Comparison of ENCODE assay signal across 17 cellular contexts in the genomic region with DNA sequence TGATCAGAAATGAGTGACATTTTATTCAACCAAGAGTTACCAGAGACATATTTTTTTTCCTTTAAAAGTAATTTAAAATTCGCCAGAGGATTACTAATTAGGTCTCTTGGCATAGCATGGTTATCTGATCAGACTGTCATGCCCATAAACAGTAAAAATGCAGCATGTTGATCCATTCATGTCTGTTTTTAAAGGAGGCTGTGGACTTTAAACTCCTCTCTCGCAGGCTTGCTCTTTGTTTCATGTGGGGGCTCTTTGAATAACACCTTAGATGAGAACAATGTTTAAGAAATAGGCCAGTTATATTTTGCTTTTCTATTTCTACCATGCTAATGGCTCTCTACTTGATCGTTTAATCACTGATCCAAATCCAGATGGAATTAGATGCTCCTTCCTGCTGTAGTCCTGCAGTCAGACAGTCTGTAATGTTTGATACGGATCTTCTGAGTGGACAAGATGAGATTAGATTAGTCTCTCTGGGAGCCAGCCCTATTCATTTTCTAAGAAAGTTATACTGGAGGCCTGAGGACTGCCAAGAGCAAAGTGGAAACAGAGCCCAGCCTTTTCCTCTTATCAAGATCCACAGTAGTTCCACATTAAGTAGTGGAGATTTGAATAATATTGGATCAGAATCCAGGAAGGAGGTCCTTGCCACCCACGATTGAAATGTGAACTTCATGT.
DNase-seq lines count a peak whose midpoint lies in the region; ATAC-seq, FAIRE-seq and TF ChIP-seq lines count a peak whose summit lies in the region.
"Had no signal": no experiment of that assay in that cellular context is flagged by ENCODE, and none has a peak within 500 bp of the region (broad histone marks: within the 10 kb centered on the region; RNA-seq: fewer than 3 reads in every experiment).

No MANE protein-coding gene starts in this region.

- WGBS in HepG2 (ENCODE audit: low lambda C conversion rate), result 43% methylated on average over 5 of the region's 5 CpGs
- WGBS in right lobe of liver (ENCODE audit: insufficient coverage, low coverage, low lambda C conversion rate, missing lambda C conversion rate), result 76% methylated on average over 5 of the region's 5 CpGs
- WGBS in SK-N-SH (ENCODE audit: low lambda C conversion rate), result 15% methylated on average over 5 of the region's 5 CpGs
- WGBS in smooth muscle cell (ENCODE audit: low lambda C conversion rate), result 63% methylated on average over 5 of the region's 5 CpGs

- H3K27ac ChIP-seq in HepG2 (ENCODE audit: extremely low read length, insufficient read depth, low read length) (peak overlapping the region; percentile 30), right lobe of liver (no peak overlapping the region), SK-N-SH (ENCODE audit: low read depth in 2 of 2, low read length in 1 of 2) (peak overlapping the region; percentile 50 to 54; a peak in 3 of 4 replicates), smooth muscle cell (ENCODE audit: low read depth) (peak overlapping the region; percentile 95)
- H3K27ac ChIP-seq: 22Rv1; BLaER1 treated with 17β-estradiol and CSF1 and Interleukin-3, amounts not matched to agents 10 nM and 100 nM; GM23248 had no signal

- no peaks in the 10 kb centered on the region for H3K27me3 ChIP-seq in HepG2 (ENCODE audit: control insufficient read depth in 1 of 2, insufficient read depth in 2 of 2, low read length in 2 of 2)
- no peaks in the 10 kb centered on the region for H3K27me3 ChIP-seq in right lobe of liver
- H3K27me3 ChIP-seq in SK-N-SH (ENCODE audit: insufficient read depth), result no peaks in the 10 kb centered on the region
- H3K27me3 ChIP-seq in smooth muscle cell (ENCODE audit: low read depth), result no peaks in the 10 kb centered on the region
- H3K27me3 ChIP-seq: BLaER1 treated with 17β-estradiol and CSF1 and Interleukin-3, amounts not matched to agents 10 nM and 100 nM had no signal

- no peak for FAIRE-seq in HepG2 (lab: Jason Lieb, UNC)
- FAIRE-seq: GM12878, GM18507 had no signal

- H3K4me3 ChIP-seq in HepG2 (replicated peaks in 1 of 3; ENCODE audit: insufficient read depth in 1 of 3, low read depth in 2 of 3, low read length in 3 of 3) (no peak overlapping the region), right lobe of liver (no peak overlapping the region), SK-N-SH (ENCODE audit: low read depth in 2 of 2, low read length in 1 of 2) (no peak overlapping the region), fibroblast of the aortic adventitia (ENCODE audit: low read depth, low read length) (no peak overlapping the region), smooth muscle cell (no peak overlapping the region)
- H3K4me3 ChIP-seq: BLaER1 treated with 17β-estradiol and CSF1 and Interleukin-3, amounts not matched to agents 10 nM and 100 nM; GM12878; GM23248 had no signal

- TF ChIP-seq RAD21 in HepG2 (CRISPR knock-in tag; IDR thresholded peaks at IDR 0.05) (no peak), SK-N-SH (IDR thresholded peaks at IDR 0.05; ENCODE audit: low read length) (no peak)

- H3K36me3 ChIP-seq in HepG2 (replicated peaks in 1 of 2; ENCODE audit: control insufficient read depth in 1 of 2, insufficient read depth in 2 of 2, low read length in 2 of 2) (no peaks in the 10 kb centered on the region), right lobe of liver (no peaks in the 10 kb centered on the region), SK-N-SH (replicated peaks in 1 of 2; ENCODE audit: control insufficient read depth in 1 of 2, insufficient read depth in 2 of 2, low read length in 1 of 2) (no peaks in the 10 kb centered on the region), smooth muscle cell (ENCODE audit: low read depth) (no peaks in the 10 kb centered on the region)

- H3F3A ChIP-seq in SK-N-SH (replicated peaks; ENCODE audit: insufficient read depth) (peaks cover 14% of the 10 kb centered on the region), smooth muscle cell (ENCODE audit: low read depth) (no peaks in the 10 kb centered on the region)

- ATAC-seq in HepG2 (peak; percentile 63), right lobe of liver (no peak)
- ATAC-seq: GM12878 had no signal

- H2AFZ ChIP-seq in HepG2 (ENCODE audit: low read length) (no peak overlapping the region), SK-N-SH (ENCODE audit: low read depth) (no peak overlapping the region), smooth muscle cell (ENCODE audit: low read depth) (no peak overlapping the region)
- H2AFZ ChIP-seq: GM23248 had no signal

- H3K9me3 ChIP-seq in HepG2 (ENCODE audit: low read length) (no peaks in the 10 kb centered on the region), right lobe of liver (no peaks in the 10 kb centered on the region), SK-N-SH (no peaks in the 10 kb centered on the region), smooth muscle cell (replicated peaks; ENCODE audit: low read depth) (no peaks in the 10 kb centered on the region)
- H3K9me3 ChIP-seq: BLaER1 treated with 17β-estradiol and CSF1 and Interleukin-3, amounts not matched to agents 10 nM and 100 nM had no signal

- no peaks in the 10 kb centered on the region for H3K9me2 ChIP-seq in SK-N-SH

- no peak for TF ChIP-seq EP300 in HepG2 (IDR thresholded peaks at IDR 0.05; ENCODE audit: low read depth in 2 of 2, low read length in 2 of 2)
- no peak for TF ChIP-seq EP300 in HepG2 (CRISPR knock-in tag; IDR thresholded peaks at IDR 0.05; ENCODE audit: borderline replicate concordance)
- TF ChIP-seq EP300 in SK-N-SH (IDR thresholded peaks at IDR 0.05; ENCODE audit: borderline replicate concordance in 1 of 2, low read depth in 1 of 2, low read length in 1 of 2), result peak; percentile 54 to 66

- peak overlapping the region; percentile 29; the same call in 1 of the 2 replicates for H3K4me2 ChIP-seq in HepG2 (ENCODE audit: low read depth, low read length)
- H3K4me2 ChIP-seq in SK-N-SH, result peak overlapping the region; percentile 51; the same call in 1 of the 2 replicates
- H3K4me2 ChIP-seq in smooth muscle cell, result peak overlapping the region; percentile 43
- H3K4me2 ChIP-seq: BLaER1 treated with 17β-estradiol and CSF1 and Interleukin-3, amounts not matched to agents 10 nM and 100 nM had no signal

- TF ChIP-seq CTCF in HepG2 (CRISPR knock-in tag; IDR thresholded peaks at IDR 0.05) (no peak), right lobe of liver (IDR thresholded peaks at IDR 0.05) (no peak), SK-N-SH (IDR thresholded peaks at IDR 0.05) (no peak), fibroblast of the aortic adventitia (IDR thresholded peaks at IDR 0.05; ENCODE audit: insufficient read depth, low read length) (no peak), smooth muscle cell (IDR thresholded peaks at IDR 0.05; ENCODE audit: borderline replicate concordance, insufficient read depth, poor library complexity, severe bottlenecking) (no peak)

- no TSS peak for BruUV-seq in HepG2 (replicated peaks; lab: Mats Ljungman, UMichigan)

- intact Hi-C loops in HepG2 (cut with micrococcal nuclease; ENCODE audit: unreplicated experiment), result no loop called here
- intact Hi-C loops in right lobe of liver (cut with DNase I), result no loop called here

- no peaks in the 10 kb centered on the region for H3K79me2 ChIP-seq in HepG2 (ENCODE audit: insufficient read depth, low read length)
- H3K79me2 ChIP-seq in SK-N-SH (ENCODE audit: insufficient read depth), result no peaks in the 10 kb centered on the region
- H3K79me2 ChIP-seq in smooth muscle cell (ENCODE audit: low read depth), result no peaks in the 10 kb centered on the region

- peaks cover 29% of the 10 kb centered on the region for H3K4me1 ChIP-seq in HepG2 (ENCODE audit: insufficient read depth, low read length)
- H3K4me1 ChIP-seq in right lobe of liver, result no peaks in the 10 kb centered on the region
- peaks cover 11 to 12% of the 10 kb centered on the region in 2 experiments; a peak in 3 of 4 replicates for H3K4me1 ChIP-seq in SK-N-SH (ENCODE audit: control insufficient read depth in 1 of 2, insufficient read depth in 2 of 2, low read depth in 1 of 2, low read length in 1 of 2)
- H3K4me1 ChIP-seq in smooth muscle cell (ENCODE audit: low read depth), result no peaks in the 10 kb centered on the region
- H3K4me1 ChIP-seq: BLaER1 treated with 17β-estradiol and CSF1 and Interleukin-3, amounts not matched to agents 10 nM and 100 nM had no signal

- H3K9ac ChIP-seq in HepG2 (ENCODE audit: insufficient read depth, low read depth, low read length), result no peak overlapping the region
- no peak overlapping the region for H3K9ac ChIP-seq in SK-N-SH
- H3K9ac ChIP-seq in smooth muscle cell (ENCODE audit: low read depth), result peak overlapping the region; percentile 54
- H3K9ac ChIP-seq: BLaER1 treated with 17β-estradiol and CSF1 and Interleukin-3, amounts not matched to agents 10 nM and 100 nM; GM23248 had no signal

- no peak for TF ChIP-seq POLR2A in HepG2 (IDR thresholded peaks at IDR 0.05; ENCODE audit: insufficient read depth in 1 of 2, low read depth in 2 of 2, low read length in 2 of 2)
- TF ChIP-seq POLR2A in right lobe of liver (IDR thresholded peaks at IDR 0.05), result no peak

- POLR2A ChIA-PET in HepG2 (lab: Yijun Ruan, JAX), result no interaction called here
- POLR2A ChIA-PET in SK-N-SH (lab: Yijun Ruan, JAX), result no interaction called here

- peak; percentile 69 for DNase-seq in HepG2 (ENCODE audit: low spot score)
- no peak for DNase-seq in right lobe of liver
- no peak for DNase-seq in SK-N-SH
- peak; percentile 62 for DNase-seq in fibroblast of the aortic adventitia (ENCODE audit: low read depth)
- DNase-seq in smooth muscle cell (lab: John Stamatoyannopoulos, UW; ENCODE audit: unreplicated experiment), result no peak
- no peak for DNase-seq in NCI-H2107 treated with DMSO at 0.1 percent for 48 hours (lab: John Stamatoyannopoulos, UW; ENCODE audit: unreplicated experiment)
- no peak for DNase-seq in NCI-H1436 (lab: John Stamatoyannopoulos, UW)
- DNase-seq in iPS-NIHi7 (ENCODE audit: extremely low spot score), result no peak
- DNase-seq: Calu3; CD4-positive, CD25-positive, alpha-beta regulatory T cell; DMS79; GM23248; H9 had no signal

- CTCF ChIA-PET in HepG2 (lab: Yijun Ruan, JAX; ENCODE audit: low intra/inter-chr PET ratio, low total read pairs), result no interaction called here
- CTCF ChIA-PET in SK-N-SH (lab: Yijun Ruan, JAX), result interaction anchor here (1.2 to 1.8 kb wide), 2 partner anchors 9 to 20 kb away, joined by 3 to 4 read pairs; no protein-coding TSS in a partner anchor

- in situ Hi-C loops in HepG2 (cut with HindIII; ENCODE audit: extremely low pct_ligation_motif_present, low pct_unique_long_range_greater_than_20kb), result no loop called here

- H4K20me1 ChIP-seq in HepG2 (ENCODE audit: insufficient read depth, low read length), result no peaks in the 10 kb centered on the region
- H4K20me1 ChIP-seq in SK-N-SH (ENCODE audit: insufficient read depth), result no peaks in the 10 kb centered on the region
- H4K20me1 ChIP-seq in smooth muscle cell (ENCODE audit: low read depth), result no peaks in the 10 kb centered on the region

TF ChIP-seq in HepG2, 621 proteins besides CTCF, POLR2A, EP300 and RAD21 (continues in another document):
- TF ChIP-seq ZFP37 (CRISPR knock-in tag; IDR thresholded peaks at IDR 0.05; ENCODE audit: borderline replicate concordance), result no peak
- TF ChIP-seq ZNF775 (CRISPR knock-in tag; IDR thresholded peaks at IDR 0.05; ENCODE audit: borderline replicate concordance), result no peak
- TF ChIP-seq CBX5 (CRISPR knock-in tag; IDR thresholded peaks at IDR 0.05; ENCODE audit: borderline replicate concordance), result no peak

TF ChIP-seq in SK-N-SH, 30 proteins besides CTCF, POLR2A, EP300 and RAD21 (continues in another document):
- peak; percentile 89 for TF ChIP-seq GATA2 (CRISPR knock-in tag; IDR thresholded peaks at IDR 0.05)
- TF ChIP-seq FOSL2 (IDR thresholded peaks at IDR 0.05; ENCODE audit: borderline replicate concordance, low read depth), result peak; percentile 8; the same call in 1 of the 2 replicates
- no peak for TF ChIP-seq RXRA (IDR thresholded peaks at IDR 0.05; ENCODE audit: borderline replicate concordance, low read depth)

Comparison
In these comparisons a context has a peak if more than half of its experiments do, and no peak if none do; other contexts are left out.
1. DNase-seq: peak in HepG2 (single experiment) and fibroblast of the aortic adventitia (single experiment); none in right lobe of liver (0 of 3), SK-N-SH (single experiment), smooth muscle cell (single experiment), NCI-H2107 treated with DMSO at 0.1 percent for 48 hours (single experiment), NCI-H1436 (single experiment) and iPS-NIHi7 (single experiment).
2. H3K27ac ChIP-seq: peak in HepG2 (single experiment), SK-N-SH (2 of 2) and smooth muscle cell (single experiment); none in right lobe of liver (0 of 3).
3. Of the 25 proteins assayed by ChIP-seq in both HepG2 and SK-N-SH: peak only in HepG2: FOXJ3; only in SK-N-SH: EP300, FOSL2, FOXM1, JUND, NFIC, PBX3 and 2 more; in both: none; in neither: 16.
4. Peak in every context shown above with its lines, with median percentiles within 50 percentile points of each other: H3K4me2 ChIP-seq.